In genomic region chr14:38207830-38208815, GRCh38 we compare ENCODE assay signal across 9 cellular contexts. TPM values are rescaled to one million over a fixed set of nuclear protein-coding genes. Genes with fewer than 3 reads are reported as not detected.
DNase-seq lines count a peak whose midpoint lies in the region; ATAC-seq and TF ChIP-seq lines count a peak whose summit lies in the region.
"Had no signal": no experiment of that assay in that cellular context is flagged by ENCODE, and none has a peak within 500 bp of the region (broad histone marks: within the 10 kb centered on the region; RNA-seq: fewer than 3 reads in every experiment).

Gene SSTR1, plus strand, starts transcription at chr14:38207904. Its CDS starts 1,486 bp downstream, at chr14:38209390.

- H3K4me3 ChIP-seq in AG09309 (ENCODE audit: control insufficient read depth, low read depth, low read length), result peak within 1 kb of the TSS; percentile 84
- H3K4me3 ChIP-seq in naive thymus-derived CD4-positive, alpha-beta T cell (ENCODE audit: low read length), result peak within 1 kb of the TSS; percentile 21

- intact Hi-C loops in naive thymus-derived CD4-positive, alpha-beta T cell (cut with micrococcal nuclease), result loop anchor here in 1 of 2 donors (5.0 kb wide), 1 partner anchor 616 kb away; no protein-coding TSS in a partner anchor

- H3K27ac ChIP-seq in naive thymus-derived CD4-positive, alpha-beta T cell (ENCODE audit: low read depth, low read length), result no peak within 1 kb of the TSS

- peaks cover 0 to 6% of the 10 kb centered on the region in 2 donors for H3K4me1 ChIP-seq in naive thymus-derived CD4-positive, alpha-beta T cell (ENCODE audit: control insufficient read depth in 2 of 2, insufficient read depth in 2 of 2, low read length in 2 of 2)

- POLR2A ChIA-PET in naive thymus-derived CD4-positive, alpha-beta T cell (lab: Charles Lee), result no interaction called here

- no peaks in the 10 kb centered on the region for H3K36me3 ChIP-seq in naive thymus-derived CD4-positive, alpha-beta T cell (ENCODE audit: control insufficient read depth in 2 of 3, insufficient read depth in 3 of 3, low read length in 3 of 3)

- peaks cover 7% of the 10 kb centered on the region for H3K36me3 Mint-ChIP-seq in endothelial cell (ENCODE audit: low read depth, unreplicated experiment)
- peaks cover 0 to 14% (median 0%) of the 10 kb centered on the region in 5 donors for H3K36me3 Mint-ChIP-seq in naive thymus-derived CD4-positive, alpha-beta T cell

- peak within 1 kb of the TSS; percentile 64 for H3K27ac Mint-ChIP-seq in endothelial cell (ENCODE audit: unreplicated experiment)
- peak within 1 kb of the TSS in 1 of 9 donors; percentile 19 for H3K27ac Mint-ChIP-seq in naive thymus-derived CD4-positive, alpha-beta T cell

- no peaks in the 10 kb centered on the region for H3K9me3 Mint-ChIP-seq in endothelial cell (ENCODE audit: unreplicated experiment)
- peaks cover 0 to 10% (median 3%) of the 10 kb centered on the region in 11 donors for H3K9me3 Mint-ChIP-seq in naive thymus-derived CD4-positive, alpha-beta T cell

- H3K9me3 ChIP-seq in naive thymus-derived CD4-positive, alpha-beta T cell (ENCODE audit: control insufficient read depth in 2 of 3, low read length in 3 of 3), result no peaks in the 10 kb centered on the region

- ATAC-seq in naive thymus-derived CD4-positive, alpha-beta T cell, result no peak
- ATAC-seq in HG03354 (IDR thresholded peaks at IDR 0.05; ENCODE audit: poor library complexity, severe bottlenecking, unreplicated experiment), result no peak

- H3K27me3 Mint-ChIP-seq in endothelial cell (ENCODE audit: unreplicated experiment), result peaks cover 26% of the 10 kb centered on the region
- peaks cover 53 to 66% (median 59%) of the 10 kb centered on the region in 5 donors for H3K27me3 Mint-ChIP-seq in naive thymus-derived CD4-positive, alpha-beta T cell

- H3K4me3 Mint-ChIP-seq in endothelial cell (ENCODE audit: unreplicated experiment), result peak within 1 kb of the TSS; percentile 92
- H3K4me3 Mint-ChIP-seq in naive thymus-derived CD4-positive, alpha-beta T cell, result peak within 1 kb of the TSS in 9 of 10 donors; percentile 21 to 87 (median 72)

- CTCF ChIA-PET in naive thymus-derived CD4-positive, alpha-beta T cell (lab: Charles Lee), result no interaction called here

- H3K27me3 ChIP-seq in naive thymus-derived CD4-positive, alpha-beta T cell (ENCODE audit: control insufficient read depth in 2 of 2, insufficient read depth in 2 of 2, low read length in 2 of 2), result peaks cover 3 to 7% of the 10 kb centered on the region in 2 donors

- TF ChIP-seq CTCF in AG09309 (IDR thresholded peaks at IDR 0.05; ENCODE audit: control insufficient read depth, insufficient read depth, low read depth, low read length, missing control alignments) (no peak), endothelial cell (IDR thresholded peaks at IDR 0.05; ENCODE audit: unreplicated experiment) (no peak)

- no peak for DNase-seq in AG09309 (ENCODE audit: low read depth)
- DNase-seq in HuH-7.5 (ENCODE audit: low spot score), result peak; percentile 27
- no peak for DNase-seq in endothelial cell (ENCODE audit: low spot score)
- DNase-seq in naive thymus-derived CD4-positive, alpha-beta T cell, result no peak
- no peak for DNase-seq in NCI-H446 treated with DMSO at 0.1 percent for 48 hours (lab: John Stamatoyannopoulos, UW)
- no peak for DNase-seq in Kasumi-1 (lab: John Stamatoyannopoulos, UW)
- DNase-seq in NCI-H2196 (lab: John Stamatoyannopoulos, UW; ENCODE audit: unreplicated experiment), result no peak
- DNase-seq: activated gamma-delta T cell had no signal

- peaks cover 32% of the 10 kb centered on the region for H3K4me1 Mint-ChIP-seq in endothelial cell (ENCODE audit: unreplicated experiment)
- peaks cover 3 to 42% (median 34%) of the 10 kb centered on the region in 7 donors for H3K4me1 Mint-ChIP-seq in naive thymus-derived CD4-positive, alpha-beta T cell

RNA-seq across cellular contexts. Expression of gene SSTR1, which starts in this region (rescaled TPM):
- 0.21 TPM for total RNA-seq in endothelial cell (ENCODE audit: unreplicated experiment)
- total RNA-seq in naive thymus-derived CD4-positive, alpha-beta T cell, result not detected
- not detected for polyA plus RNA-seq in naive thymus-derived CD4-positive, alpha-beta T cell
